In the genomic region with DNA sequence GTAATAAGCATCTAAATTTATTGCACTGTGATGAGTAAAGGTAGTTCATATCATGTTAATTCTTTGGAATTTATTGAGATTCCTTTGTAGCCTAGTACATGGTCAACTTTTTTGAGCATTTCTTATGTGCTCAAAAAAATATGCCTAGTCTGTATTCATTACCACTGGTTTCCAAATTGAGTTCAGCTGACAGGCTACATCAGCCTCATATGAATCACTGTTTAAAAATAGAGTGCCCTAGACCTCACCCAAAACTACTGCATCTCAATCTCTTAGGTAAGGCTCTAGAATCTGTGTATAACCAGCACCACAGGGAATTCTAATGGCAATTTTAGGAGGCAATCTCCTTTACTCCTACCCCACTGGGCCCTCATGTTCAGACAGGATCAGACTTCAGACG, we compare ENCODE assay signal across 1 cellular context.
TF ChIP-seq lines count a peak whose summit lies in the region.

No MANE protein-coding gene starts in this region.

TF ChIP-seq in WTC11, 78 proteins besides CTCF, POLR2A, EP300 and RAD21 (continued from another document):
- TF ChIP-seq, protein P1, sequence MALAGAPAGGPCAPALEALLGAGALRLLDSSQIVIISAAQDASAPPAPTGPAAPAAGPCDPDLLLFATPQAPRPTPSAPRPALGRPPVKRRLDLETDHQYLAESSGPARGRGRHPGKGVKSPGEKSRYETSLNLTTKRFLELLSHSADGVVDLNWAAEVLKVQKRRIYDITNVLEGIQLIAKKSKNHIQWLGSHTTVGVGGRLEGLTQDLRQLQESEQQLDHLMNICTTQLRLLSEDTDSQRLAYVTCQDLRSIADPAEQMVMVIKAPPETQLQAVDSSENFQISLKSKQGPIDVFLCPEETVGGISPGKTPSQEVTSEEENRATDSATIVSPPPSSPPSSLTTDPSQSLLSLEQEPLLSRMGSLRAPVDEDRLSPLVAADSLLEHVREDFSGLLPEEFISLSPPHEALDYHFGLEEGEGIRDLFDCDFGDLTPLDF (CRISPR knock-in tag; IDR thresholded peaks at IDR 0.05) = no peak
- TF ChIP-seq HMGA2 (CRISPR knock-in tag; IDR thresholded peaks at IDR 0.05) (no peak), TEAD4 (CRISPR knock-in tag; IDR thresholded peaks at IDR 0.05) (no peak), ZNF232 (CRISPR knock-in tag; IDR thresholded peaks at IDR 0.05) (no peak)
- TF ChIP-seq, protein P2, sequence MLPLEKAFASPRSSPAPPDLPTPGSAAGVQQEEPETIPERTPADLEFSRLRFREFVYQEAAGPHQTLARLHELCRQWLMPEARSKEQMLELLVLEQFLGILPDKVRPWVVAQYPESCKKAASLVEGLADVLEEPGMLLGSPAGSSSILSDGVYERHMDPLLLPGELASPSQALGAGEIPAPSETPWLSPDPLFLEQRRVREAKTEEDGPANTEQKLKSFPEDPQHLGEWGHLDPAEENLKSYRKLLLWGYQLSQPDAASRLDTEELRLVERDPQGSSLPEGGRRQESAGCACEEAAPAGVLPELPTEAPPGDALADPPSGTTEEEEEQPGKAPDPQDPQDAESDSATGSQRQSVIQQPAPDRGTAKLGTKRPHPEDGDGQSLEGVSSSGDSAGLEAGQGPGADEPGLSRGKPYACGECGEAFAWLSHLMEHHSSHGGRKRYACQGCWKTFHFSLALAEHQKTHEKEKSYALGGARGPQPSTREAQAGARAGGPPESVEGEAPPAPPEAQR (CRISPR knock-in tag; IDR thresholded peaks at IDR 0.05) = no peak
- TF ChIP-seq, protein P3, sequence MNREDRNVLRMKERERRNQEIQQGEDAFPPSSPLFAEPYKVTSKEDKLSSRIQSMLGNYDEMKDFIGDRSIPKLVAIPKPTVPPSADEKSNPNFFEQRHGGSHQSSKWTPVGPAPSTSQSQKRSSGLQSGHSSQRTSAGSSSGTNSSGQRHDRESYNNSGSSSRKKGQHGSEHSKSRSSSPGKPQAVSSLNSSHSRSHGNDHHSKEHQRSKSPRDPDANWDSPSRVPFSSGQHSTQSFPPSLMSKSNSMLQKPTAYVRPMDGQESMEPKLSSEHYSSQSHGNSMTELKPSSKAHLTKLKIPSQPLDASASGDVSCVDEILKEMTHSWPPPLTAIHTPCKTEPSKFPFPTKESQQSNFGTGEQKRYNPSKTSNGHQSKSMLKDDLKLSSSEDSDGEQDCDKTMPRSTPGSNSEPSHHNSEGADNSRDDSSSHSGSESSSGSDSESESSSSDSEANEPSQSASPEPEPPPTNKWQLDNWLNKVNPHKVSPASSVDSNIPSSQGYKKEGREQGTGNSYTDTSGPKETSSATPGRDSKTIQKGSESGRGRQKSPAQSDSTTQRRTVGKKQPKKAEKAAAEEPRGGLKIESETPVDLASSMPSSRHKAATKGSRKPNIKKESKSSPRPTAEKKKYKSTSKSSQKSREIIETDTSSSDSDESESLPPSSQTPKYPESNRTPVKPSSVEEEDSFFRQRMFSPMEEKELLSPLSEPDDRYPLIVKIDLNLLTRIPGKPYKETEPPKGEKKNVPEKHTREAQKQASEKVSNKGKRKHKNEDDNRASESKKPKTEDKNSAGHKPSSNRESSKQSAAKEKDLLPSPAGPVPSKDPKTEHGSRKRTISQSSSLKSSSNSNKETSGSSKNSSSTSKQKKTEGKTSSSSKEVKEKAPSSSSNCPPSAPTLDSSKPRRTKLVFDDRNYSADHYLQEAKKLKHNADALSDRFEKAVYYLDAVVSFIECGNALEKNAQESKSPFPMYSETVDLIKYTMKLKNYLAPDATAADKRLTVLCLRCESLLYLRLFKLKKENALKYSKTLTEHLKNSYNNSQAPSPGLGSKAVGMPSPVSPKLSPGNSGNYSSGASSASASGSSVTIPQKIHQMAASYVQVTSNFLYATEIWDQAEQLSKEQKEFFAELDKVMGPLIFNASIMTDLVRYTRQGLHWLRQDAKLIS (CRISPR knock-in tag; IDR thresholded peaks at IDR 0.05; ENCODE audit: borderline replicate concordance) = no peak
TF ChIP-seq in WTC11: peak in this region for 0.
